2 cellular contexts compared by ENCODE assay signal in the genomic region with DNA sequence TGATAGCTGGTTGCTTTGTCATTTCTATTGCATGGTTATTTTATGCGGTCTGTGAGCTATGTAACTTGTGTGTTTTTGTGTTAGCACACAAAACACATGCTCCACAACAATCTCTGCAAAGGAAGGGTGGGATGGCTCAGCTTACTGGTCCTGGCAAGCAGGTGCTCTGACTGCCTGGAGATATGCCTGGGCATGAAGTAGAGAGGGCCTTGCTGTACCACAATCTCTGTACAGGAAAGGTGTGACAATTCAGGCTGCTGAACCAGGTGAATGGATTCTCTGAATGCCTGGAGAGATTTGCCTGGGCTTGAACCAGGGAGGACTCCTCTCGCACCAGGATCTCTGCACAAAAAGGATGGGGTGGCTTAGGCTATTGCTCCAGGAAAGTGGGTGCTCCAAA.
TF ChIP-seq lines count a peak whose summit lies in the region.

No MANE protein-coding gene starts in this region.

TF ChIP-seq in IMR-90, 13 proteins besides CTCF, POLR2A, EP300 and RAD21:
- TF ChIP-seq RFX5 (IDR thresholded peaks at IDR 0.05; ENCODE audit: low read depth, low read length) = no peak
- TF ChIP-seq FOS (IDR thresholded peaks at IDR 0.05; ENCODE audit: low read depth, low read length) = no peak

TF ChIP-seq in H1, 55 proteins besides CTCF, POLR2A, EP300 and RAD21:
- no peak for TF ChIP-seq CBX5 (IDR thresholded peaks at IDR 0.05; ENCODE audit: low read depth, low read length)
- TF ChIP-seq FOSL1 (IDR thresholded peaks at IDR 0.05; ENCODE audit: insufficient read depth, low read depth, low read length) = no peak
- no peak for TF ChIP-seq GABPA (IDR thresholded peaks at IDR 0.05; ENCODE audit: borderline replicate concordance, insufficient read depth, low read length)
- TF ChIP-seq, protein P1, sequence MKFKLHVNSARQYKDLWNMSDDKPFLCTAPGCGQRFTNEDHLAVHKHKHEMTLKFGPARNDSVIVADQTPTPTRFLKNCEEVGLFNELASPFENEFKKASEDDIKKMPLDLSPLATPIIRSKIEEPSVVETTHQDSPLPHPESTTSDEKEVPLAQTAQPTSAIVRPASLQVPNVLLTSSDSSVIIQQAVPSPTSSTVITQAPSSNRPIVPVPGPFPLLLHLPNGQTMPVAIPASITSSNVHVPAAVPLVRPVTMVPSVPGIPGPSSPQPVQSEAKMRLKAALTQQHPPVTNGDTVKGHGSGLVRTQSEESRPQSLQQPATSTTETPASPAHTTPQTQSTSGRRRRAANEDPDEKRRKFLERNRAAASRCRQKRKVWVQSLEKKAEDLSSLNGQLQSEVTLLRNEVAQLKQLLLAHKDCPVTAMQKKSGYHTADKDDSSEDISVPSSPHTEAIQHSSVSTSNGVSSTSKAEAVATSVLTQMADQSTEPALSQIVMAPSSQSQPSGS (IDR thresholded peaks at IDR 0.05; ENCODE audit: low read length) = no peak
- no peak for TF ChIP-seq PHF8 (conservative IDR thresholded peaks at IDR 0.05; ENCODE audit: low read depth, low read length)
- TF ChIP-seq CHD1 (IDR thresholded peaks at IDR 0.05; ENCODE audit: low read depth, low read length) = no peak
- no peak for TF ChIP-seq KDM5A (IDR thresholded peaks at IDR 0.05; ENCODE audit: low read length)
- TF ChIP-seq ASH2L (IDR thresholded peaks at IDR 0.05; ENCODE audit: low read length) = no peak
- no peak for TF ChIP-seq RXRA (IDR thresholded peaks at IDR 0.05; ENCODE audit: insufficient read depth, low read depth, low read length)
- TF ChIP-seq YY1 (IDR thresholded peaks at IDR 0.05; ENCODE audit: low read depth, low read length) = no peak
- TF ChIP-seq CBX8 (IDR thresholded peaks at IDR 0.05; ENCODE audit: borderline replicate concordance, low read depth, low read length) = no peak
- TF ChIP-seq SP2 (IDR thresholded peaks at IDR 0.05; ENCODE audit: low read length) = no peak
- TF ChIP-seq E2F6 (IDR thresholded peaks at IDR 0.05) = no peak
- TF ChIP-seq SUZ12 (IDR thresholded peaks at IDR 0.05; ENCODE audit: low read length) = no peak
- TF ChIP-seq, protein P2, sequence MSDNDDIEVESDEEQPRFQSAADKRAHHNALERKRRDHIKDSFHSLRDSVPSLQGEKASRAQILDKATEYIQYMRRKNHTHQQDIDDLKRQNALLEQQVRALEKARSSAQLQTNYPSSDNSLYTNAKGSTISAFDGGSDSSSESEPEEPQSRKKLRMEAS (IDR thresholded peaks at IDR 0.05) = no peak
- no peak for TF ChIP-seq ZNF274 (IDR thresholded peaks at IDR 0.05; ENCODE audit: borderline replicate concordance, extremely low read depth, low read length)
- no peak for TF ChIP-seq HDAC2 (IDR thresholded peaks at IDR 0.05; ENCODE audit: borderline replicate concordance in 1 of 2, low read depth in 2 of 2, low read length in 2 of 2)
